8 cellular contexts compared by ENCODE assay signal in the genomic region with DNA sequence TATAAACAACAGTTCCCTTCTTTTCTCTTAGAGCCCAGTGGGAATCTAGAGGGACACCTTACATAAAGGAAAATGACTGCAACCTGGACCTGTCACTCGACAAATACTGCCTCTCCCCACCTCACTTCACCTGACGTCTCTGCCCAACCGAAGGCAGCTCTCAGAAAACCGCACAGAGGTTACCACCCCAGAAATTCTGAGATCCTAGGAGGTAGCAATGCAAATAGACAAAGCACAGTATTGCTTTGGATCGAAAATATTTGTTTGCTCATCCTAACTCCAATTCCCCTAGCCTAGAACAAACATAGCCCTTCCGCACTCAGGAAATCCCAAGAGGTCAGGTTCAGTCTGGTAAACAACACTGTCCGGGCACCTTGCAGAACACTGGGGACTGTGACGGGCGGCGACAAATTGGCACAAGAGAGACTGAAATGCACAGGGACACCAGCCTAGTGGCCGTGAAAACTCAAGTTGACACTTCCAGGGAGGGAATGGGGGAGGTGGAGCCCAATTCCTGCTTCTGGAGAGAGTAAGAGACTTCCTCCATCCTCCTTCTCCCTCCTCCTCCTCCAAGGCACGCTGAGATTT. TPM values are rescaled to one million over a fixed set of nuclear protein-coding genes. Genes with fewer than 3 reads are reported as not detected.
DNase-seq lines count a peak whose midpoint lies in the region; ATAC-seq and TF ChIP-seq lines count a peak whose summit lies in the region.

No MANE protein-coding gene starts in this region.

- peak overlapping the region; percentile 67 for H3K4me2 ChIP-seq in DND-41 (ENCODE audit: insufficient read depth, low read length)

- peaks cover 6% of the 10 kb centered on the region for H3K9me3 Mint-ChIP-seq in endothelial cell (ENCODE audit: unreplicated experiment)

- H3K27me3 Mint-ChIP-seq in endothelial cell (ENCODE audit: unreplicated experiment) = peaks cover 2% of the 10 kb centered on the region

- DNase-seq in DND-41 (no peak), SW480 (ENCODE audit: low spot score) (peak; percentile 41), endothelial cell (ENCODE audit: low spot score) (no peak), glomerular visceral epithelial cell (ENCODE audit: extremely low spot score) (no peak), DMS 273 (lab: John Stamatoyannopoulos, UW; ENCODE audit: unreplicated experiment) (no peak)

- H3K27me3 ChIP-seq in DND-41 (ENCODE audit: insufficient read depth, low read length, poor library complexity) (no peaks in the 10 kb centered on the region), muscle layer of duodenum (ENCODE audit: low read depth, low read length) (no peaks in the 10 kb centered on the region)

- no peaks in the 10 kb centered on the region for H3K79me2 ChIP-seq in DND-41 (ENCODE audit: insufficient read depth, low read length)

- H2AFZ ChIP-seq in DND-41 (ENCODE audit: low read depth, low read length) = peak overlapping the region; percentile 82

- TF ChIP-seq CTCF in DND-41 (IDR thresholded peaks at IDR 0.05; ENCODE audit: borderline replicate concordance, extremely low read depth, low read length, poor library complexity, severe bottlenecking) (no peak), endothelial cell (IDR thresholded peaks at IDR 0.05; ENCODE audit: unreplicated experiment) (no peak)

- H3K27ac Mint-ChIP-seq in endothelial cell (ENCODE audit: unreplicated experiment) = peak overlapping the region; percentile 90

- H3K4me3 Mint-ChIP-seq in endothelial cell (ENCODE audit: unreplicated experiment) = peak overlapping the region; percentile 91

- ATAC-seq in DND-41 (ENCODE audit: insufficient read depth, low read depth) (no peak), GM19467 (IDR thresholded peaks at IDR 0.05; ENCODE audit: unreplicated experiment) (peak; percentile 27), HG03521 (IDR thresholded peaks at IDR 0.05; ENCODE audit: unreplicated experiment) (peak; percentile 29)

- H3K4me3 ChIP-seq in DND-41 (ENCODE audit: low read depth in 1 of 2, low read length in 2 of 2) (peak overlapping the region in 1 of 2 experiments; percentile 59; a peak in 3 of 4 replicates), muscle layer of duodenum (ENCODE audit: low read depth in 1 of 2, low read length in 2 of 2) (peak overlapping the region; percentile 94 to 99)

- peak overlapping the region; percentile 48 for H3K9ac ChIP-seq in DND-41 (ENCODE audit: low read depth, low read length)

- peaks cover 11% of the 10 kb centered on the region for H3K4me1 Mint-ChIP-seq in endothelial cell (ENCODE audit: unreplicated experiment)

- H3K27ac ChIP-seq in DND-41 (ENCODE audit: low read length) = no peak overlapping the region
- peak overlapping the region; percentile 89 for H3K27ac ChIP-seq in muscle layer of duodenum (ENCODE audit: low read length)

- H4K20me1 ChIP-seq in DND-41 (ENCODE audit: insufficient read depth, low read length) = no peaks in the 10 kb centered on the region

- H3K36me3 Mint-ChIP-seq in endothelial cell (ENCODE audit: low read depth, unreplicated experiment) = peaks cover 22% of the 10 kb centered on the region

- peaks cover 17% of the 10 kb centered on the region for H3K4me1 ChIP-seq in DND-41 (ENCODE audit: insufficient read depth, low read length)
- peaks cover 0 to 20% of the 10 kb centered on the region in 2 donors for H3K4me1 ChIP-seq in muscle layer of duodenum (ENCODE audit: control insufficient read depth in 1 of 2, insufficient read depth in 2 of 2, low read length in 2 of 2)

- peaks cover 7% of the 10 kb centered on the region for H3K9me3 ChIP-seq in DND-41 (ENCODE audit: insufficient read depth, low read length, severe bottlenecking)
- H3K9me3 ChIP-seq in muscle layer of duodenum (ENCODE audit: control insufficient read depth in 1 of 2, low read length in 2 of 2) = peaks cover 0 to 11% of the 10 kb centered on the region in 2 donors

- H3K36me3 ChIP-seq in DND-41 (ENCODE audit: insufficient read depth, low read length) (no peaks in the 10 kb centered on the region), muscle layer of duodenum (ENCODE audit: control insufficient read depth in 1 of 2, insufficient read depth in 2 of 2, low read length in 2 of 2) (peaks cover 0 to under 1% of the 10 kb centered on the region in 2 donors)

RNA-seq across cellular contexts. Expression of gene TRIM44, which starts 0.4 kb away (rescaled TPM):
- 48.6 TPM for total RNA-seq in endothelial cell (ENCODE audit: unreplicated experiment)

RNA-seq across cellular contexts. Expression of gene FJX1, which starts 43.9 kb away (rescaled TPM):
- 34.3 TPM for total RNA-seq in endothelial cell (ENCODE audit: unreplicated experiment)
